In the genomic region with DNA sequence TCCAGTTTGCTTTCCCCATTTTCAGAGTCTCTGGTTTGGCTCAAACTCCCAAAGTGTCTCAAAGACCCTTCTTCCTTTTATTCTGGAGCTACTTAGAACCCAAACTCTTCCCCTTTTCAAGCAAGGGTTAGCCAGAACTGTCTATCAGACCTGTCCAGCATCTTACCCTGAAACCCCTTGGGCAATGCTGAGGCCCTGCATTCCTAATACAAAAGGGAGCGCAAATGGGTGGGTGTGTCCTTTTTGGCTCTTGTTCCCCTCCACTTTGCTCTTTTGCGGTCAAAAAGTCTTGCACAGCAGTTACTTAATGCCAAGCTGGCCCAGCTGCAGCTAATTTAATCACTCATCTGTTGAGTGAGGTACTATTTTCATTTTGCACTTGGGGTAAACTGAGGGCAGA, we compare ENCODE assay signal across 1 cellular context.
TF ChIP-seq lines count a peak whose summit lies in the region.

No MANE protein-coding gene starts in this region.

TF ChIP-seq in WTC11, 78 proteins besides CTCF, POLR2A, EP300 and RAD21 (continued from another document):
- TF ChIP-seq, protein P1, sequence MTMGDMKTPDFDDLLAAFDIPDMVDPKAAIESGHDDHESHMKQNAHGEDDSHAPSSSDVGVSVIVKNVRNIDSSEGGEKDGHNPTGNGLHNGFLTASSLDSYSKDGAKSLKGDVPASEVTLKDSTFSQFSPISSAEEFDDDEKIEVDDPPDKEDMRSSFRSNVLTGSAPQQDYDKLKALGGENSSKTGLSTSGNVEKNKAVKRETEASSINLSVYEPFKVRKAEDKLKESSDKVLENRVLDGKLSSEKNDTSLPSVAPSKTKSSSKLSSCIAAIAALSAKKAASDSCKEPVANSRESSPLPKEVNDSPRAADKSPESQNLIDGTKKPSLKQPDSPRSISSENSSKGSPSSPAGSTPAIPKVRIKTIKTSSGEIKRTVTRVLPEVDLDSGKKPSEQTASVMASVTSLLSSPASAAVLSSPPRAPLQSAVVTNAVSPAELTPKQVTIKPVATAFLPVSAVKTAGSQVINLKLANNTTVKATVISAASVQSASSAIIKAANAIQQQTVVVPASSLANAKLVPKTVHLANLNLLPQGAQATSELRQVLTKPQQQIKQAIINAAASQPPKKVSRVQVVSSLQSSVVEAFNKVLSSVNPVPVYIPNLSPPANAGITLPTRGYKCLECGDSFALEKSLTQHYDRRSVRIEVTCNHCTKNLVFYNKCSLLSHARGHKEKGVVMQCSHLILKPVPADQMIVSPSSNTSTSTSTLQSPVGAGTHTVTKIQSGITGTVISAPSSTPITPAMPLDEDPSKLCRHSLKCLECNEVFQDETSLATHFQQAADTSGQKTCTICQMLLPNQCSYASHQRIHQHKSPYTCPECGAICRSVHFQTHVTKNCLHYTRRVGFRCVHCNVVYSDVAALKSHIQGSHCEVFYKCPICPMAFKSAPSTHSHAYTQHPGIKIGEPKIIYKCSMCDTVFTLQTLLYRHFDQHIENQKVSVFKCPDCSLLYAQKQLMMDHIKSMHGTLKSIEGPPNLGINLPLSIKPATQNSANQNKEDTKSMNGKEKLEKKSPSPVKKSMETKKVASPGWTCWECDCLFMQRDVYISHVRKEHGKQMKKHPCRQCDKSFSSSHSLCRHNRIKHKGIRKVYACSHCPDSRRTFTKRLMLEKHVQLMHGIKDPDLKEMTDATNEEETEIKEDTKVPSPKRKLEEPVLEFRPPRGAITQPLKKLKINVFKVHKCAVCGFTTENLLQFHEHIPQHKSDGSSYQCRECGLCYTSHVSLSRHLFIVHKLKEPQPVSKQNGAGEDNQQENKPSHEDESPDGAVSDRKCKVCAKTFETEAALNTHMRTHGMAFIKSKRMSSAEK (CRISPR knock-in tag; IDR thresholded peaks at IDR 0.05; ENCODE audit: borderline replicate concordance), result no peak
- TF ChIP-seq NFE2L1 (CRISPR knock-in tag; IDR thresholded peaks at IDR 0.05), result no peak
